In the genomic region with DNA sequence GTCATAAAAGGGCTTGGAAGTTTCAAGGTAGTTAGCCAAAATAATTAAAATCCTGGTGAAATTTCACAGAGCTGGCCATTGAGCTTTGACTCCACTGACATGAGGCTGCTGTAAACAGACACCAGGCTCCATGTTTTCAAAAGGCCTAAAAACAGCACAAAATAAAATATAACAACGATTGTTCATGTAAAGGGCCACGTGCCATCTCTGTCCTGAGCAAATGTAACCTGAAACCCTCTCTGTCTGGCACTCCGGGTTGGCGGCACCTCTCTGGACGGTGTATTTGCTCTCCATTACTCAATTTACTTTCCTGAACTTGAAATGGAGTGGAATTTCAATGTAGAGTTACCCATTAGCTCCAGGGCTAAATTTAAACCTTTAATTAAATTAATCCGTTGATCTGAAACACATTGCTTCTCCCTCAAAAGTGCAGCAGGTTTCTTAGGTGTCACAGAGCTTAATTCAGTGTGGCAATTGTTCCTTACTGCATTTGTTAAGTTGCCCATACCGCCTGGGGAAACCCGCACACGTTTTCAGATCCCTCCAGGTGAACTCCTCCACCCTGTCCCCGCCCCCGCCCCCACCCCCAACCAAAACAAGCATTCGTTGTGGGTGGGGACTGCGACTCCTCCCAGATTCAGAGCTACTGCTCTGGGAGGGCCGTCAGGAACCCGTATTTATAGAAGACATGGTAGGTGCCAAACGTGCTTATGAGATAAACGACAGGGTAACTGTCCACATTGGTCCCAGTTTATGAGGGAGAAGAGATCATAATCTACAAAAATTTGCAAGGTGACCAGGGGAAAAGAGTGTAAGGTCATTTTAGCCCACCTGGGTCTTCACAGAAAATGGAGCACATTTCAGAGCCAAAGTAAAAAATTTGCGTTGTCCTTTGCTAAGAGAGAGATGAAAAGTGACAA, we compare ENCODE assay signal across 8 cellular contexts. TPM values are rescaled to one million over a fixed set of nuclear protein-coding genes. Genes with fewer than 3 reads are reported as not detected.
DNase-seq lines count a peak whose midpoint lies in the region; ATAC-seq and TF ChIP-seq lines count a peak whose summit lies in the region.

No MANE protein-coding gene starts in this region.

- ATAC-seq in GM18498 (IDR thresholded peaks at IDR 0.05; ENCODE audit: unreplicated experiment) = no peak

- intact Hi-C loops in esophagus muscularis mucosa (cut with DNase I) = loop anchor here (5.0 kb wide), 1 partner anchor 103 kb away; no protein-coding TSS in a partner anchor
- intact Hi-C loops in prostate gland (cut with DNase I) = loop anchor here (10.0 kb wide), 3 partner anchors 199 to 451 kb away; partner anchors contain the start of genes NPC1, RBBP8 and RMC1

- TF ChIP-seq POLR2A in esophagus muscularis mucosa (IDR thresholded peaks at IDR 0.05; ENCODE audit: low read depth) = no peak
- no peak for TF ChIP-seq POLR2A in prostate gland (IDR thresholded peaks at IDR 0.05)

- 56% methylated on average over 18 of the region's 18 CpGs for WGBS in esophagus muscularis mucosa
- 22% methylated on average over 18 of the region's 18 CpGs for WGBS in prostate gland

- H3K36me3 ChIP-seq in H7 (replicated peaks; ENCODE audit: control insufficient read depth, insufficient read depth, low read length) = no peaks in the 10 kb centered on the region
- H3K36me3 ChIP-seq in esophagus muscularis mucosa = no peaks in the 10 kb centered on the region
- H3K36me3 ChIP-seq in prostate gland = no peaks in the 10 kb centered on the region

- peak; percentile 82 for DNase-seq in GF-D8 (lab: John Stamatoyannopoulos, UW)
- peak; percentile 93 for DNase-seq in H7
- DNase-seq in NCI-H1436 treated with DMSO at 0.1 percent for 48 hours (lab: John Stamatoyannopoulos, UW) = peak; percentile 87
- peak; percentile 31 to 43 for DNase-seq in activated CD4-positive, alpha-beta T cell treated with anti-CD3 and anti-CD28 coated beads for 4 hours
- DNase-seq in esophagus muscularis mucosa (ENCODE audit: extremely low spot score) = no peak
- DNase-seq in prostate gland (ENCODE audit: low spot score) = peak; percentile 38
- no peak for DNase-seq in kidney glomerular epithelial cell (lab: John Stamatoyannopoulos, UW)

- H3K9me3 ChIP-seq in esophagus muscularis mucosa (no peaks in the 10 kb centered on the region), prostate gland (no peaks in the 10 kb centered on the region)

- H3K4me3 ChIP-seq in H7 (ENCODE audit: insufficient read depth, low read depth, low read length) (peak overlapping the region; percentile 82), esophagus muscularis mucosa (peak overlapping the region; percentile 65 to 82 (median 68)), prostate gland (peak overlapping the region in 1 of 2 donors; percentile 47)

- peak overlapping the region in 3 of 4 donors; percentile 62 to 81 (median 71) for H3K27ac ChIP-seq in esophagus muscularis mucosa (replicated peaks in 1 of 4)
- peak overlapping the region; percentile 20 to 66 for H3K27ac ChIP-seq in prostate gland

- H3K4me1 ChIP-seq in esophagus muscularis mucosa (peaks cover 21 to 41% (median 35%) of the 10 kb centered on the region in 4 donors), prostate gland (replicated peaks) (no peaks in the 10 kb centered on the region)

- H3K27me3 ChIP-seq in H7 (ENCODE audit: control insufficient read depth, insufficient read depth, low read length) (peaks cover 8% of the 10 kb centered on the region), esophagus muscularis mucosa (peaks cover 5 to 46% (median 7%) of the 10 kb centered on the region in 4 donors), prostate gland (replicated peaks; ENCODE audit: insufficient read depth) (no peaks in the 10 kb centered on the region)

- no peak for TF ChIP-seq EP300 in esophagus muscularis mucosa (IDR thresholded peaks at IDR 0.05)

- no peak for TF ChIP-seq CTCF in esophagus muscularis mucosa (IDR thresholded peaks at IDR 0.05)
- no peak for TF ChIP-seq CTCF in prostate gland (IDR thresholded peaks at IDR 0.05)

RNA-seq across cellular contexts. Expression of gene CABLES1, which starts 1.2 kb away (rescaled TPM):
- 9.6 and 22.5 TPM in 2 replicates for total RNA-seq in H7 (2014; rRNA removed; shearing (Covaris generic))
- total RNA-seq in esophagus muscularis mucosa (1 to 10 TPM; 3.8 to 8.3 (median 6.4) TPM), prostate gland (10 to 100 TPM in 1 of 2 donors, 1 to 10 TPM in 1; 3.9 to 16.2 TPM)

Comparison
In these comparisons a context has a peak if more than half of its experiments do, and no peak if none do; other contexts are left out.
1. DNase-seq: peak in GF-D8 (single experiment), H7 (single experiment), NCI-H1436 treated with DMSO at 0.1 percent for 48 hours (single experiment), activated CD4-positive, alpha-beta T cell treated with anti-CD3 and anti-CD28 coated beads for 4 hours (2 of 2) and prostate gland (single experiment); none in esophagus muscularis mucosa (single experiment) and kidney glomerular epithelial cell (single experiment).